2 cellular contexts compared by ENCODE assay signal in the genomic region with DNA sequence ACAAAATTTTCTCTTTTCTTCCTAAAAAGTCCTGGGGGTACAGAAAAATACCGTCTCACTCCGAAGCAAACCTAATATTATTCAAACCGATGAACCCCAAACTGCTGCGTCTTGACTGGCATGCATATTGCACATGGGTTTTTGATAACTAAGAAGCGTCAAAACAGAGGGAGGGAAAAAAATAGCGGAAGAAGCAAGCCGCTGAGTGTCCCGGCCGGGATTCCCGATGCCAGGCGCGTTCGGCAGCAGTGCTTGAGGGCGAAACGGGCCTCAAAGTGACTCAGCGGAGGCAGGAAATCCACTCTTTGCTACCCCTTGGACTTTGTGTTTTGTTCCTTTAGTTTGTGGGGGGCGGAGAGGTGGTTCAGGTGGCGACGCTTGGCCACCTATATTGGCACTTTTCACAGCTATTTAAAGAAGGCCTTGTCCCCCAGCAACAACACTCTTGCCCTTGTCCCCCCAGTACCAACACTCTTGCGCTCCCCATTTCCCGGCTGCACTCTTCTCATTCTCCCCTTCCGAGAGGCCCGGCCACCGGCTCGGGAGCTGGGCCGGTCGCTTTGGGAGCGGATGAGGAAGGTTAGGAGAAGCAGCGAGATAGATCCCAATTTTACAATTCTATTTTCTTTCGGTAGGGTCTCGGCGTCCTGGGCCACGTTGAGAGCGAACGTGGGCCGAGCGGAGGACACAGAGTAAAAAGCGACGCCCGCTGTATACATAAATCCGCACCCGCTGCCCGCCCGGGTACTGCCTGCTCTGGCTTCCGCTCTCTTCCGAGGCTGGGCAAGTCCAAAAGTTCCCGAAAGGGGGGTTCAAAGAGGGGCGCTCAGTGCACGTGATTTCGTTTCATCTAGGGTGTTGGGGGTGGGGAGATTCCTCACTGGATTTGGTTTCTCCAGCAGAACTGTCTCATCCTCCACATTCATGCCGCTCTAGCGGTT.
TF ChIP-seq lines count a peak whose summit lies in the region.

No MANE protein-coding gene starts in this region.

TF ChIP-seq in endothelial cell of umbilical vein, 7 proteins besides CTCF, POLR2A, EP300 and RAD21:
- TF ChIP-seq POLR2AphosphoS5 (IDR thresholded peaks at IDR 0.05; ENCODE audit: insufficient read depth, low read depth, low read length) = no peak
- TF ChIP-seq, protein P1, sequence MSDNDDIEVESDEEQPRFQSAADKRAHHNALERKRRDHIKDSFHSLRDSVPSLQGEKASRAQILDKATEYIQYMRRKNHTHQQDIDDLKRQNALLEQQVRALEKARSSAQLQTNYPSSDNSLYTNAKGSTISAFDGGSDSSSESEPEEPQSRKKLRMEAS (IDR thresholded peaks at IDR 0.05; ENCODE audit: insufficient read depth, insufficient read length) = no peak
- peak; percentile 83 for TF ChIP-seq EZH2 (IDR thresholded peaks at IDR 0.05; ENCODE audit: borderline replicate concordance, low read depth, low read length, severe bottlenecking)
- peak; percentile 39 for TF ChIP-seq FOS (IDR thresholded peaks at IDR 0.05; ENCODE audit: borderline replicate concordance, insufficient read depth, low read length)
- TF ChIP-seq GATA2 (IDR thresholded peaks at IDR 0.05; ENCODE audit: insufficient read depth, insufficient read length, low read depth, low read length) = no peak
- no peak for TF ChIP-seq JUN (IDR thresholded peaks at IDR 0.05; ENCODE audit: borderline replicate concordance, insufficient read depth, insufficient read length, low read depth)
- no peak for TF ChIP-seq MYC (IDR thresholded peaks at IDR 0.05; ENCODE audit: low read depth, low read length)

TF ChIP-seq in neural cell, 6 proteins besides CTCF, POLR2A, EP300 and RAD21 (continued from another document):
- TF ChIP-seq REST (IDR thresholded peaks at IDR 0.05; ENCODE audit: borderline replicate concordance) = no peak
- TF ChIP-seq MXI1 (conservative IDR thresholded peaks at IDR 0.05; ENCODE audit: poor library complexity, severe bottlenecking) = no peak
- TF ChIP-seq TAF1 (IDR thresholded peaks at IDR 0.05; ENCODE audit: low read depth) = no peak
- TF ChIP-seq SMC3 (conservative IDR thresholded peaks at IDR 0.05; ENCODE audit: poor library complexity) = no peak
- peak; percentile 98 for TF ChIP-seq EZH2 (IDR thresholded peaks at IDR 0.05; ENCODE audit: borderline replicate concordance, insufficient read depth, low read length, poor library complexity, severe bottlenecking)
